Comparison of ENCODE assay signal across 24 cellular contexts in genomic region chr4:95838192-95838591, GRCh38. TPM values are rescaled to one million over a fixed set of nuclear protein-coding genes. Genes with fewer than 3 reads are reported as not detected.
"Had no signal": no experiment of that assay in that cellular context is flagged by ENCODE, and none has a peak within 500 bp of the region (broad histone marks: within the 10 kb centered on the region; RNA-seq: fewer than 3 reads in every experiment).

No MANE protein-coding gene starts in this region.

- H3K27ac ChIP-seq: tibial artery had no signal

- ATAC-seq: activated CD4-positive, alpha-beta T cell treated with anti-CD3 and anti-CD28 coated beads for 36 hours; effector memory CD8-positive, alpha-beta T cell; left colon; stimulated activated naive CD8-positive, alpha-beta T cell treated with anti-CD3 and anti-CD28 coated beads, Interleukin-15, Interleukin-2, amounts not matched to agents 100 U/mL and 50 U/mL, for 24 hours had no signal

- H3K9me3 ChIP-seq: tibial artery had no signal

- H3K4me1 ChIP-seq: tibial artery had no signal

- H3K36me3 ChIP-seq: tibial artery had no signal

- FAIRE-seq: islet of Langerhans, urothelium cell line had no signal

- H3K27me3 Mint-ChIP-seq: activated CD4-positive, alpha-beta memory T cell treated with anti-CD3 and anti-CD28 coated beads for 36 hours; activated CD4-positive, alpha-beta T cell treated with anti-CD3 and anti-CD28 coated beads for 36 hours; activated naive CD8-positive, alpha-beta T cell treated with anti-CD3 and anti-CD28 coated beads for 36 hours; effector memory CD8-positive, alpha-beta T cell had no signal

- H3K4me3 ChIP-seq: lung, tibial artery had no signal

- H3K27ac Mint-ChIP-seq: activated CD4-positive, alpha-beta memory T cell treated with anti-CD3 and anti-CD28 coated beads for 36 hours; activated CD4-positive, alpha-beta T cell treated with anti-CD3 and anti-CD28 coated beads for 36 hours; activated naive CD8-positive, alpha-beta T cell treated with anti-CD3 and anti-CD28 coated beads for 36 hours; activated T-helper 1 cell treated with anti-CD3 and anti-CD28 coated beads, Interleukin-12 subunit alpha, Interleukin-12 subunit beta, Interleukin-2, Interleukin-4 antibody, amounts not matched to agents 30 ng/mL and 10 ng/mL and 1 ng/mL, durations not matched to agents 14 hours and 24 hours and 36 hours; effector memory CD8-positive, alpha-beta T cell; nephron had no signal

- H3K9me3 Mint-ChIP-seq: activated naive CD8-positive, alpha-beta T cell treated with anti-CD3 and anti-CD28 coated beads for 36 hours; activated T-helper 1 cell treated with anti-CD3 and anti-CD28 coated beads, Interleukin-12 subunit alpha, Interleukin-12 subunit beta, Interleukin-2, Interleukin-4 antibody, amounts not matched to agents 30 ng/mL and 10 ng/mL and 1 ng/mL, durations not matched to agents 14 hours and 24 hours and 36 hours; nephron had no signal

- H3K4me1 Mint-ChIP-seq: activated CD4-positive, alpha-beta T cell treated with anti-CD3 and anti-CD28 coated beads for 36 hours; activated naive CD8-positive, alpha-beta T cell treated with anti-CD3 and anti-CD28 coated beads for 36 hours had no signal

- H3K36me3 Mint-ChIP-seq: activated CD4-positive, alpha-beta memory T cell treated with anti-CD3 and anti-CD28 coated beads for 36 hours; activated naive CD8-positive, alpha-beta T cell treated with anti-CD3 and anti-CD28 coated beads for 36 hours had no signal

- H3K27me3 ChIP-seq: tibial artery had no signal

- H3K4me3 Mint-ChIP-seq: activated CD4-positive, alpha-beta memory T cell treated with anti-CD3 and anti-CD28 coated beads for 36 hours; activated CD4-positive, alpha-beta T cell treated with anti-CD3 and anti-CD28 coated beads for 36 hours; activated naive CD8-positive, alpha-beta T cell treated with anti-CD3 and anti-CD28 coated beads for 36 hours; activated T-helper 1 cell treated with anti-CD3 and anti-CD28 coated beads, Interleukin-12 subunit alpha, Interleukin-12 subunit beta, Interleukin-2, Interleukin-4 antibody, amounts not matched to agents 30 ng/mL and 10 ng/mL and 1 ng/mL, durations not matched to agents 14 hours and 24 hours and 36 hours; effector memory CD8-positive, alpha-beta T cell; nephron had no signal

- DNase-seq: activated CD4-positive, alpha-beta memory T cell treated with anti-CD3 and anti-CD28 coated beads for 36 hours; activated CD4-positive, alpha-beta T cell treated with anti-CD3 and anti-CD28 coated beads for 36 hours; activated naive CD4-positive, alpha-beta T cell; activated naive CD8-positive, alpha-beta T cell treated with anti-CD3 and anti-CD28 coated beads for 36 hours; activated T-cell treated with anti-CD3 and anti-CD28 coated beads for 4 hours; amniotic stem cell; effector memory CD8-positive, alpha-beta T cell; foreskin fibroblast; hypothalamus; left colon; midbrain; occipital lobe; posterior cingulate gyrus; stimulated activated naive CD8-positive, alpha-beta T cell treated with anti-CD3 and anti-CD28 coated beads, Interleukin-15, Interleukin-2, amounts not matched to agents 100 U/mL and 50 U/mL, for 24 hours; substantia nigra; tibial artery had no signal

RNA-seq across cellular contexts. Expression of gene PDHA2, which starts 1.7 kb away (rescaled TPM):
- total RNA-seq: activated CD4-positive, alpha-beta memory T cell treated with anti-CD3 and anti-CD28 coated beads for 36 hours; activated CD4-positive, alpha-beta T cell treated with anti-CD3 and anti-CD28 coated beads for 36 hours; activated naive CD8-positive, alpha-beta T cell treated with anti-CD3 and anti-CD28 coated beads for 36 hours; activated T-helper 1 cell treated with anti-CD3 and anti-CD28 coated beads, Interleukin-12 subunit alpha, Interleukin-12 subunit beta, Interleukin-2, Interleukin-4 antibody, amounts not matched to agents 30 ng/mL and 10 ng/mL and 1 ng/mL, durations not matched to agents 14 hours and 24 hours and 36 hours; dermis microvascular lymphatic vessel endothelial cell; left colon; lung; occipital lobe; skeletal muscle tissue; T-helper 1 cell treated with Interleukin-12 subunit alpha and Interleukin-12 subunit beta and Interleukin-4 antibody, amounts not matched to agents 30 ng/mL and 1 ng/mL, for 36 hours had no signal
- polyA plus RNA-seq: lung had no signal
